ENCODE assay signal across 8 cellular contexts in the genomic region with DNA sequence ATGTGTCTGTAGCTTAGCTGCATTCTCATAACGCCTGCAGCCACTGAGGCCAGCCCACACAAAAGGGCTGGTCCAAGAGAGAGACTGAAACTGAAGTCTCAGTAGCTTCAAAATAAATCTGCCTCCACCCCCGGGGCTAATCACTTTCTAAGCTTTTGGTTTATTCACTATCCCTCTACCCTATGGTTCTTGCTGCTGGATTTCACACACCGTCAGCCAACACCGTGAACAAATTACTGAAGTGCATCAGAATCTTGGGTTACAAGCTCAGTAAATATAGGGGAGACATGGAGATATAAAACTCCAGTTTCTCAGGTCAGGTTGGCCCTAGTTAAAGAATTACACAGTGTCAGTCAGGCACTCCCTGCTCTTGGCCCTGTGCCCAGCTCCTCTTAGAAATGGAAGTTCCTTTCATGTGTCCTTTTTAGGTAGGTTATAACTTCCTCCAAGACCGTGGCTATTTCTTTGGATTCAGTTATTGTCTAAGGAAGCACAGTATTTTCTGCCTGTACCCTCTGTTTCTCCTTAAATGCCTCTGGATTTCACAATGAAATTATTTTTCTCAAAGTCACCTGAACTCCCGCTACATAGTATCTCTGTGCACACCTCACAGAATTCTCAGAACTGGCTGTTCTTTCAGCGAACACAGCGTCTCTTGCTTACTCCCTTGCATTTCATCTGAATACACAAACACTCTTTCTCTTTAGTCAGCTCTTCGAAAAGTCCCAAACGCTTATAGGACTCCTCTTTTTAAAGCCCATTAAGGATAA.
DNase-seq lines count a peak whose midpoint lies in the region; ATAC-seq, FAIRE-seq and TF ChIP-seq lines count a peak whose summit lies in the region.

No MANE protein-coding gene starts in this region.

- no peak overlapping the region for H3K27ac Mint-ChIP-seq in osteocyte (ENCODE audit: unreplicated experiment)

- H3K4me1 ChIP-seq in testis: no peaks in the 10 kb centered on the region

- WGBS in testis, 2 donors: 29 to 30% methylated on average over 10 of the region's 10 CpGs

- no peaks in the 10 kb centered on the region for H3K9me3 Mint-ChIP-seq in osteocyte (ENCODE audit: unreplicated experiment)

- H3K4me1 Mint-ChIP-seq in osteocyte (ENCODE audit: unreplicated experiment): no peaks in the 10 kb centered on the region

- no peaks in the 10 kb centered on the region for H3K27me3 ChIP-seq in testis

- no peak overlapping the region for H3K27ac ChIP-seq in testis

- no peak overlapping the region for H3K4me3 ChIP-seq in testis

- H3K36me3 ChIP-seq in testis (ENCODE audit: low read depth, missing control alignments): no peaks in the 10 kb centered on the region

- intact Hi-C loops in testis (cut with DNase I; ENCODE audit: low total_unique reads): no loop called here

- no peak for TF ChIP-seq POLR2A in testis (IDR thresholded peaks at IDR 0.05)

- DNase-seq in A172 (ENCODE audit: low spot score) (peak; percentile 6), GM18507 (ENCODE audit: extremely low spot score, insufficient read length, low read depth) (no peak), RCC 7860 (ENCODE audit: low spot score) (peak; percentile 15), globus pallidus (ENCODE audit: low spot score) (peak; percentile 7), testis (peak; percentile 81), osteocyte (ENCODE audit: extremely low spot score, unreplicated experiment) (no peak)
- DNase-seq in stimulated activated CD4-positive, alpha-beta T cell treated with anti-CD3 and anti-CD28 coated beads, Interleukin-4, amount 100 ng/mL, for 1 hour: no peak

- H3K36me3 Mint-ChIP-seq in osteocyte (ENCODE audit: unreplicated experiment): no peaks in the 10 kb centered on the region

- no peaks in the 10 kb centered on the region for H3K9me3 ChIP-seq in testis

- peaks cover 11% of the 10 kb centered on the region for H3K27me3 Mint-ChIP-seq in osteocyte (ENCODE audit: unreplicated experiment)

- H3K4me3 Mint-ChIP-seq in osteocyte (ENCODE audit: unreplicated experiment): no peak overlapping the region

- no peak for TF ChIP-seq CTCF in testis (IDR thresholded peaks at IDR 0.05)
- TF ChIP-seq CTCF in osteocyte (IDR thresholded peaks at IDR 0.05): no peak

- peak; percentile 65 for FAIRE-seq in GM18507 (lab: Jason Lieb, UNC)
- FAIRE-seq in RCC 7860 (lab: Jason Lieb, UNC): no peak

- peak; percentile 78 for ATAC-seq in HG03039 (IDR thresholded peaks at IDR 0.05; ENCODE audit: unreplicated experiment)

Comparison
In these comparisons a context has a peak if more than half of its experiments do, and no peak if none do; other contexts are left out.
1. DNase-seq: peak in A172 (single experiment), RCC 7860 (single experiment), globus pallidus (single experiment) and testis (single experiment); none in GM18507 (single experiment), osteocyte (single experiment) and stimulated activated CD4-positive, alpha-beta T cell treated with anti-CD3 and anti-CD28 coated beads, Interleukin-4, amount 100 ng/mL, for 1 hour (single experiment).